In the genomic region with DNA sequence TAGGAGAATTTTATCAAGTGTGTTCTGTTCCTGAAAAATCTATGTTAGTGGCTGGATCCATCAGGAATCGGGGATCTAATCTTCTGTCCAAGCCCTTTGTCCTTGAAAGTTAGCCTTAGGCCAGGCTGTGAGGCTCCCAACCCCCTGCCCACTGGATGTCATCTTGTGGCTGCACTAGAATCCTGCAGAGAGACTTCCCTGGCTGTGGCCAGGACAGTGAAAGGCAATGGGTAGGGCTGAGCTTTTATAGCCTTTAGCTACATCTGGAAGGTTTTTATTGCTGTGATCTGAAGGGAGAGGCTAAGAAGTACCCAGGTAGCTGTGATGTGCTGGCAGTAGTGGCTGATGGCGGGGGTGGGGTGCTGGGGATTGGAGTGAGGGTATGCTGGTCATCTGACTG, we compare ENCODE assay signal across 14 cellular contexts. TPM values are rescaled to one million over a fixed set of nuclear protein-coding genes. Genes with fewer than 3 reads are reported as not detected.
A peak's percentile ranks its signal among the peaks of the same experiment; 100 is the strongest.
DNase-seq lines count a peak whose midpoint lies in the region; ATAC-seq and TF ChIP-seq lines count a peak whose summit lies in the region.
"Had no signal": no experiment of that assay in that cellular context is flagged by ENCODE, and none has a peak within 500 bp of the region (broad histone marks: within the 10 kb centered on the region; RNA-seq: fewer than 3 reads in every experiment).

No MANE protein-coding gene starts in this region.

- H3K27ac ChIP-seq in breast epithelium, result peak overlapping the region; percentile 75 to 81
- no peak overlapping the region for H3K27ac ChIP-seq in mammary epithelial cell (ENCODE audit: insufficient read depth, low read depth, low read length)
- H3K27ac ChIP-seq in duodenal mucosa (ENCODE audit: low read depth, low read length), result peak overlapping the region; percentile 58
- peak overlapping the region; percentile 59 for H3K27ac ChIP-seq in urinary bladder (ENCODE audit: low read depth)
- H3K27ac ChIP-seq: thoracic aorta had no signal

- peaks cover 10% of the 10 kb centered on the region for H3K79me2 ChIP-seq in mammary epithelial cell (ENCODE audit: insufficient read depth, low read length)

- intact Hi-C loops in breast epithelium (cut with DNase I; ENCODE audit: low total_unique reads) (no loop called here), mammary epithelial cell (cut with micrococcal nuclease) (loop anchor here (10.0 kb wide), 1 partner anchor 78 kb away; a partner anchor contains a TSS), mucosa of descending colon (cut with DNase I, micrococcal nuclease) (no loop called here)

- H3K9me3 ChIP-seq in breast epithelium (no peaks in the 10 kb centered on the region), mammary epithelial cell (replicated peaks; ENCODE audit: insufficient read depth, low read length) (no peaks in the 10 kb centered on the region), duodenal mucosa (ENCODE audit: control insufficient read depth in 1 of 2, low read length in 2 of 2) (no peaks in the 10 kb centered on the region), mucosa of descending colon (no peaks in the 10 kb centered on the region)
- H3K9me3 ChIP-seq: thoracic aorta had no signal

- in situ Hi-C loops in mammary epithelial cell (cut with MboI; ENCODE audit: low sequenced_read_pairs in 2 of 2), result no loop called here

- CTCF ChIA-PET in mammary epithelial cell (lab: Charles Lee; ENCODE audit: low non-redundant PET), result no interaction called here

- DNase-seq in breast epithelium (ENCODE audit: low spot score in 2 of 2) (no peak), mammary epithelial cell (no peak), mucosa of descending colon (peak; percentile 62 to 85 (median 76)), cortex of kidney (lab: John Stamatoyannopoulos, UW) (no peak), GF-D8 (lab: John Stamatoyannopoulos, UW) (no peak)
- DNase-seq: activated T-cell treated with anti-CD3 and anti-CD28 coated beads, Interleukin-2, amount 50 U/mL, for 48 hours; NCI-H524; T-helper 9 cell had no signal

- peak overlapping the region; percentile 63 to 75 (median 75) for H3K4me3 ChIP-seq in breast epithelium
- H3K4me3 ChIP-seq in mammary epithelial cell (replicated peaks in 1 of 3; ENCODE audit: insufficient read depth in 1 of 3, low read depth in 2 of 3, low read length in 3 of 3), result no peak overlapping the region
- H3K4me3 ChIP-seq in duodenal mucosa (ENCODE audit: low read depth in 1 of 2, low read length in 2 of 2), result peak overlapping the region; percentile 85 to 92
- H3K4me3 ChIP-seq in mucosa of descending colon, result no peak overlapping the region
- no peak overlapping the region for H3K4me3 ChIP-seq in urinary bladder (ENCODE audit: low read depth, low read length)
- H3K4me3 ChIP-seq: K562, lung, thoracic aorta had no signal

- no peaks in the 10 kb centered on the region for H4K20me1 ChIP-seq in mammary epithelial cell (ENCODE audit: insufficient read depth, low read length)

- H3K4me1 ChIP-seq in breast epithelium (peaks cover 0 to 6% of the 10 kb centered on the region in 2 donors), mammary epithelial cell (ENCODE audit: insufficient read depth, low read length) (peaks cover 15% of the 10 kb centered on the region), duodenal mucosa (ENCODE audit: control insufficient read depth in 1 of 2, insufficient read depth in 2 of 2, low read length in 2 of 2) (peaks cover 56 to 60% of the 10 kb centered on the region in 2 donors), mucosa of descending colon (ENCODE audit: low read depth) (peaks cover 36% of the 10 kb centered on the region), urinary bladder (ENCODE audit: insufficient read depth) (no peaks in the 10 kb centered on the region)

- dilution Hi-C loops in mammary epithelial cell (cut with HindIII; ENCODE audit: low sequenced_read_pairs), result no loop called here

- peak; percentile 76 for ATAC-seq in mucosa of descending colon
- no peak for ATAC-seq in HG03108 (IDR thresholded peaks at IDR 0.05; ENCODE audit: unreplicated experiment)

- no TSS peak for BruUV-seq in mammary epithelial cell (replicated peaks; lab: Mats Ljungman, UMichigan)

- 90% methylated on average over 2 of the region's 2 CpGs for WGBS in mammary epithelial cell (ENCODE audit: low coverage, missing lambda C conversion rate)
- WGBS in urinary bladder, result 62% methylated on average over 2 of the region's 2 CpGs

- H2AFZ ChIP-seq in mammary epithelial cell (ENCODE audit: low read depth, low read length), result no peak overlapping the region

- H3K36me3 ChIP-seq in breast epithelium (no peaks in the 10 kb centered on the region), mammary epithelial cell (ENCODE audit: insufficient read depth, low read length) (peaks cover 3% of the 10 kb centered on the region), duodenal mucosa (ENCODE audit: control insufficient read depth in 1 of 2, insufficient read depth in 2 of 2, low read length in 2 of 2) (peaks cover 5 to 12% of the 10 kb centered on the region in 2 donors), mucosa of descending colon (ENCODE audit: low read depth) (no peaks in the 10 kb centered on the region), urinary bladder (ENCODE audit: insufficient read depth) (no peaks in the 10 kb centered on the region)
- H3K36me3 ChIP-seq: thoracic aorta had no signal

- TF ChIP-seq CTCF in breast epithelium (IDR thresholded peaks at IDR 0.05), result no peak
- TF ChIP-seq CTCF in mammary epithelial cell (conservative IDR thresholded peaks at IDR 0.05 in 1 of 2, IDR thresholded peaks at IDR 0.05 in 1 of 2; ENCODE audit: extremely low read depth in 1 of 2, insufficient read depth in 1 of 2, low read depth in 1 of 2, low read length in 2 of 2), result no peak
- TF ChIP-seq CTCF in mucosa of descending colon (IDR thresholded peaks at IDR 0.05), result no peak

- H3K27me3 ChIP-seq in breast epithelium (no peaks in the 10 kb centered on the region), mammary epithelial cell (ENCODE audit: insufficient read depth, low read length) (no peaks in the 10 kb centered on the region), duodenal mucosa (ENCODE audit: control insufficient read depth in 1 of 2, insufficient read depth in 2 of 2, low read length in 2 of 2) (no peaks in the 10 kb centered on the region)

- H3K9ac ChIP-seq in mammary epithelial cell (ENCODE audit: insufficient read depth, low read length), result no peak overlapping the region
- H3K9ac ChIP-seq in duodenal mucosa (ENCODE audit: low read depth in 1 of 2, low read length in 2 of 2), result peak overlapping the region; percentile 68 to 71

- no peak for TF ChIP-seq POLR2A in breast epithelium (IDR thresholded peaks at IDR 0.05)

- H3K4me2 ChIP-seq in mammary epithelial cell (ENCODE audit: insufficient read depth, low read depth, low read length), result no peak overlapping the region

RNA-seq across cellular contexts. Expression of a gene that starts 2.1 kb away (rescaled TPM):
- 10 to 100 TPM; 19.8 to 35.1 (median 33.3) TPM for total RNA-seq in breast epithelium
- 10 to 100 TPM in 1 of 2 donors, 1 to 10 TPM in 1; 4.7 to 20.3 TPM for total RNA-seq in mammary epithelial cell
- polyA plus RNA-seq in mammary epithelial cell, result 16.5 TPM
- 9.3 TPM for polyA minus RNA-seq in mammary epithelial cell
- total RNA-seq in mucosa of descending colon, result 100 to 1,000 TPM in 2 of 3 donors, 10 to 100 TPM in 1; 96.4 to 217 (median 133) TPM
- 25.5 TPM for total RNA-seq in urinary bladder
- 50.2 TPM for polyA plus RNA-seq in urinary bladder

RNA-seq across cellular contexts. Expression of a gene that starts 27.0 kb away (rescaled TPM):
- total RNA-seq in breast epithelium (1 to 10 TPM in 2 of 3 donors, not detected in 1; 3.9 to 7.0 TPM), mammary epithelial cell (under 1 TPM; 0.17 to 0.38 TPM), mucosa of descending colon (1 to 10 TPM; 1.1 to 3.0 (median 2.2) TPM), urinary bladder (0.58 TPM)
- polyA plus RNA-seq in mammary epithelial cell (0.17 TPM), urinary bladder (0.44 TPM)
- polyA minus RNA-seq in mammary epithelial cell, result not detected
- total RNA-seq: K562, thoracic aorta had no signal
- polyA plus RNA-seq: K562 had no signal

Comparison
In these comparisons a context has a peak if more than half of its experiments do, and no peak if none do; other contexts are left out.
1. H3K4me3 ChIP-seq: peak in breast epithelium (3 of 3) and duodenal mucosa (2 of 2); none in mammary epithelial cell (0 of 3), mucosa of descending colon (single experiment) and urinary bladder (single experiment).
2. DNase-seq: peak in mucosa of descending colon (3 of 3); none in breast epithelium (0 of 2), mammary epithelial cell (single experiment), cortex of kidney (single experiment) and GF-D8 (single experiment).